In the genomic region with DNA sequence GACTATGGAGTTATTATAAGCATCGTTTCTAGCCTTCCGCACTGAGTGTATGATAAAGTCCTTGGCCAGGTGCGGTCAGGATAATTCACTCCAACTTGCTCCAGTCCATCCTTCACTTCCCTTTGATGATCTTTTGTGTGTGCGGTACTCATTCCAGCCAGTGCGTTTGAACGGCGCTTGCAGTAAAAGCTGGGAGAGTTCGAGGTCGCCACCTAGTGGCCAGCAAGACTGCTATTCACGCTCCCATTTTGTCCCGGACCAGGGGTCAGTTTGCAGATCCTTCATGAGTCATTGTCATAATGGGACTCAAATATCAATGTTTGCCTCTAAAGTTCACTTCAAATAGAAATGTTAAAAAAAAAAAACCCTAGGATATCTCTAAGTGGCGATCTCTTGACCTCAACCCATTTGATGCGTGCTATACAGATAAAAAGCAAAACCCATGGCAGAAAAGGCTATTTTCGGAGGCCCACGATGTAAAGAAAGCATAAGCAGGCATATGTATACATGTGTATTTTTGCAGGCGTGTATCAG, we compare ENCODE assay signal across 8 cellular contexts.
DNase-seq lines count a peak whose midpoint lies in the region; ATAC-seq, FAIRE-seq and TF ChIP-seq lines count a peak whose summit lies in the region.

No MANE protein-coding gene starts in this region.

- intact Hi-C loops in adrenal gland (cut with DNase I): loop anchor here in 1 of 2 donors (5.0 kb wide), 1 partner anchor 1146 kb away; no protein-coding TSS in a partner anchor

- no peak for FAIRE-seq in small intestine (lab: Jason Lieb, UNC)

- 21 to 25% (median 23%) methylated on average over 16 of the region's 16 CpGs for WGBS in adrenal gland, 4 donors
- 21 to 26% (median 22%) methylated on average over 16 of the region's 16 CpGs for WGBS in small intestine, 3 donors

- peak; percentile 69 for ATAC-seq in HG02885 (IDR thresholded peaks at IDR 0.05; ENCODE audit: poor library complexity, unreplicated experiment)
- ATAC-seq in GM21825 (IDR thresholded peaks at IDR 0.05; ENCODE audit: unreplicated experiment): no peak

- no peaks in the 10 kb centered on the region for H3K27me3 ChIP-seq in adrenal gland
- no peaks in the 10 kb centered on the region for H3K27me3 ChIP-seq in small intestine (ENCODE audit: control insufficient read depth in 2 of 2, insufficient read depth in 2 of 2, low read length in 2 of 2)

- DNase-seq in Daoy (ENCODE audit: low read depth) (peak; percentile 74), NCI-H526 (lab: John Stamatoyannopoulos, UW) (peak; percentile 51 to 81), adrenal gland (peak; percentile 57 to 84 (median 73)), hypothalamus (lab: John Stamatoyannopoulos, UW) (peak in 43 of 51 donors; percentile 2 to 80 (median 39)), small intestine (peak; percentile 80), NK-92 (lab: John Stamatoyannopoulos, UW; ENCODE audit: unreplicated experiment) (no peak)

- H3K4me3 ChIP-seq in adrenal gland (no peak overlapping the region), small intestine (ENCODE audit: low read depth in 1 of 2, low read length in 2 of 2) (no peak overlapping the region)

- TF ChIP-seq CTCF in adrenal gland (IDR thresholded peaks at IDR 0.05): peak; percentile 71 to 83 (median 78)

- H3K27ac ChIP-seq in adrenal gland (no peak overlapping the region), small intestine (ENCODE audit: low read depth in 1 of 2, low read length in 1 of 2) (no peak overlapping the region)

- no peak for TF ChIP-seq POLR2A in adrenal gland (IDR thresholded peaks at IDR 0.05)

- H3K36me3 ChIP-seq in adrenal gland (replicated peaks in 1 of 2) (no peaks in the 10 kb centered on the region), small intestine (ENCODE audit: control insufficient read depth in 2 of 2, insufficient read depth in 2 of 2, low read length in 2 of 2) (no peaks in the 10 kb centered on the region)

- H3K4me1 ChIP-seq in adrenal gland (replicated peaks in 1 of 2) (no peaks in the 10 kb centered on the region), small intestine (ENCODE audit: control insufficient read depth in 2 of 2, insufficient read depth in 1 of 2, low read depth in 1 of 2, low read length in 1 of 2) (no peaks in the 10 kb centered on the region)

- H3K9me3 ChIP-seq in adrenal gland (replicated peaks in 1 of 3): no peaks in the 10 kb centered on the region
- no peaks in the 10 kb centered on the region for H3K9me3 ChIP-seq in small intestine (ENCODE audit: control insufficient read depth, low read depth)
